In genomic region chr16:88844412-88845118, GRCh38 we compare ENCODE assay signal across 1 cellular context.
TF ChIP-seq lines count a peak whose summit lies in the region.

No MANE protein-coding gene starts in this region.

TF ChIP-seq in HepG2, 621 proteins besides CTCF, POLR2A, EP300 and RAD21:
- TF ChIP-seq ZBTB34 (CRISPR knock-in tag; IDR thresholded peaks at IDR 0.05) (no peak), MED1 (CRISPR knock-in tag; IDR thresholded peaks at IDR 0.05) (no peak), ZBTB40 (IDR thresholded peaks at IDR 0.05) (no peak), ZBTB40 (CRISPR knock-in tag; IDR thresholded peaks at IDR 0.05) (peak; percentile 87), RFXAP (CRISPR knock-in tag; IDR thresholded peaks at IDR 0.05; ENCODE audit: borderline replicate concordance) (no peak)
- TF ChIP-seq, protein P1, sequence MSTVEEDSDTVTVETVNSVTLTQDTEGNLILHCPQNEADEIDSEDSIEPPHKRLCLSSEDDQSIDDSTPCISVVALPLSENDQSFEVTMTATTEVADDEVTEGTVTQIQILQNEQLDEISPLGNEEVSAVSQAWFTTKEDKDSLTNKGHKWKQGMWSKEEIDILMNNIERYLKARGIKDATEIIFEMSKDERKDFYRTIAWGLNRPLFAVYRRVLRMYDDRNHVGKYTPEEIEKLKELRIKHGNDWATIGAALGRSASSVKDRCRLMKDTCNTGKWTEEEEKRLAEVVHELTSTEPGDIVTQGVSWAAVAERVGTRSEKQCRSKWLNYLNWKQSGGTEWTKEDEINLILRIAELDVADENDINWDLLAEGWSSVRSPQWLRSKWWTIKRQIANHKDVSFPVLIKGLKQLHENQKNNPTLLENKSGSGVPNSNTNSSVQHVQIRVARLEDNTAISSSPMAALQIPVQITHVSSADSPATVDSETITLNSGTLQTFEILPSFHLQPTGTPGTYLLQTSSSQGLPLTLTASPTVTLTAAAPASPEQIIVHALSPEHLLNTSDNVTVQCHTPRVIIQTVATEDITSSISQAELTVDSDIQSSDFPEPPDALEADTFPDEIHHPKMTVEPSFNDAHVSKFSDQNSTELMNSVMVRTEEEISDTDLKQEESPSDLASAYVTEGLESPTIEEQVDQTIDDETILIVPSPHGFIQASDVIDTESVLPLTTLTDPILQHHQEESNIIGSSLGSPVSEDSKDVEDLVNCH (CRISPR knock-in tag; IDR thresholded peaks at IDR 0.05) = no peak
- TF ChIP-seq, protein P2, sequence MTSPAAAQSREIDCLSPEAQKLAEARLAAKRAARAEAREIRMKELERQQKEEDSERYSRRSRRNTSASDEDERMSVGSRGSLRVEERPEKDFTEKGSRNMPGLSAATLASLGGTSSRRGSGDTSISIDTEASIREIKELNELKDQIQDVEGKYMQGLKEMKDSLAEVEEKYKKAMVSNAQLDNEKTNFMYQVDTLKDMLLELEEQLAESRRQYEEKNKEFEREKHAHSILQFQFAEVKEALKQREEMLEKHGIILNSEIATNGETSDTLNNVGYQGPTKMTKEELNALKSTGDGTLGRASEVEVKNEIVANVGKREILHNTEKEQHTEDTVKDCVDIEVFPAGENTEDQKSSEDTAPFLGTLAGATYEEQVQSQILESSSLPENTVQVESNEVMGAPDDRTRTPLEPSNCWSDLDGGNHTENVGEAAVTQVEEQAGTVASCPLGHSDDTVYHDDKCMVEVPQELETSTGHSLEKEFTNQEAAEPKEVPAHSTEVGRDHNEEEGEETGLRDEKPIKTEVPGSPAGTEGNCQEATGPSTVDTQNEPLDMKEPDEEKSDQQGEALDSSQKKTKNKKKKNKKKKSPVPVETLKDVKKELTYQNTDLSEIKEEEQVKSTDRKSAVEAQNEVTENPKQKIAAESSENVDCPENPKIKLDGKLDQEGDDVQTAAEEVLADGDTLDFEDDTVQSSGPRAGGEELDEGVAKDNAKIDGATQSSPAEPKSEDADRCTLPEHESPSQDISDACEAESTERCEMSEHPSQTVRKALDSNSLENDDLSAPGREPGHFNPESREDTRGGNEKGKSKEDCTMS (CRISPR knock-in tag; conservative IDR thresholded peaks at IDR 0.05) = no peak
